In the genomic region with DNA sequence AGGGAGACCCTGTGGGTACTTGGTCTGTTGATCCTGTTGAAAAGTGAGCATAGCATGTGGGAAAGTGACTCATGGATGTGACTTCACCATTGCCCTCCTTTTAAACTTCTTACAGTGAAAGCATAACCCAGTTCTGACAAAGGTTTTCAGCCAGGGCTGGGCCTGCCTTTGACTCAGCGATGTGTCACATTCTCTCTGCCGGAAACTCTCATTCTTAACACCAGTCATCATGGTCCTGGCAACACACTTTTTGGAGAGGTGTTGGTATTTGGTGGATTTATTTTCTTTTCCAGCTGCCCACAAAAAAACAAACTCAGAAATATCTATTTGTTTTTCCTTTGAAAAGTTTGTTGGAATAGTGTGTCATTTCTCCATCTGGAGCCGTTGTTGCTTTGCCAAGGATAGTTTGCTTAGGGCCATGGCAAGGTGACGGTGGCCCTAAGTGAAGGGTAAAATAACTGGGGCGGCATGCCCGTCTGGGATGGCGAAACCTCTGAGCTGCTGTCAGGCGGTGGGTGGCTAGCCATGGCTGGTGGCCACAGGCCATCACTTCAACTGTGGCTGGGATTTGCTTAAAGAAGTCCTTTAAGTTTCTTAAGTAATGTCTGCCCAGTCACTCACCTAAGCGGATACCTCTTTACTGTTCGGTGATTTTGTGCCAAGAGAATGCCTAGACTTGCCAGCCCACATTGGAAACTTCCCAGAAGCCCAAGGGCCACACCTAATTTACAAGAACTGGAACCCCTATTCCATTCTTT, we compare ENCODE assay signal across 7 cellular contexts.
DNase-seq lines count a peak whose midpoint lies in the region; ATAC-seq and TF ChIP-seq lines count a peak whose summit lies in the region.

No MANE protein-coding gene starts in this region.

- H3K27ac ChIP-seq in PC-3 (ENCODE audit: low read length) (peak overlapping the region; percentile 98), esophagus (ENCODE audit: low read depth in 2 of 2, low read length in 1 of 2) (peak overlapping the region; percentile 92 to 99)

- H2AFZ ChIP-seq in PC-3 (ENCODE audit: low read length), result peak overlapping the region; percentile 49; the same call in 1 of the 2 replicates

- ATAC-seq in GM21786 (IDR thresholded peaks at IDR 0.05; ENCODE audit: unreplicated experiment) (peak; percentile 39), PC-3 (peak; percentile 86), HG02623 (IDR thresholded peaks at IDR 0.05; ENCODE audit: unreplicated experiment) (no peak), GM21381 (IDR thresholded peaks at IDR 0.05; ENCODE audit: unreplicated experiment) (no peak)

- H3K4me1 ChIP-seq in PC-3 (ENCODE audit: insufficient read depth, low read length), result peaks cover 62% of the 10 kb centered on the region
- peaks cover 4 to 9% of the 10 kb centered on the region in 2 donors for H3K4me1 ChIP-seq in esophagus (ENCODE audit: control insufficient read depth in 2 of 2, insufficient read depth in 2 of 2, low read length in 1 of 2)

- H3F3A ChIP-seq in PC-3 (ENCODE audit: low read length, unreplicated experiment), result peaks cover 8% of the 10 kb centered on the region

- H3K4me3 ChIP-seq in PC-3 (ENCODE audit: low read length) (peak overlapping the region; percentile 19; the same call in 1 of the 2 replicates), esophagus (ENCODE audit: low read depth in 1 of 2, low read length in 2 of 2) (no peak overlapping the region)

- TSS peak; percentile 67 for BruUV-seq in PC-3 (replicated peaks; lab: Mats Ljungman, UMichigan)

- H3K36me3 ChIP-seq in PC-3 (ENCODE audit: low read depth, low read length) (no peaks in the 10 kb centered on the region), esophagus (ENCODE audit: control insufficient read depth in 2 of 2, insufficient read depth in 2 of 2, low read length in 1 of 2) (no peaks in the 10 kb centered on the region)

- H4K20me1 ChIP-seq in PC-3 (ENCODE audit: low read length), result no peaks in the 10 kb centered on the region

- H3K27me3 ChIP-seq in PC-3 (ENCODE audit: low read length), result no peaks in the 10 kb centered on the region
- H3K27me3 ChIP-seq in esophagus (ENCODE audit: control insufficient read depth in 1 of 2, insufficient read depth in 2 of 2, low read length in 2 of 2), result no peaks in the 10 kb centered on the region

- intact Hi-C loops in PC-3 (cut with micrococcal nuclease), result loop anchor here (1.0 to 5.0 kb wide), 5 partner anchors 35 to 205 kb away; no protein-coding TSS in a partner anchor

- POLR2A ChIA-PET in PC-3 (lab: Charles Lee; ENCODE audit: unreplicated experiment), result interaction anchor here (0.6 kb wide), 1 partner anchor 234 kb away, joined by 4 read pairs; no protein-coding TSS in a partner anchor

- WGBS in esophagus, 2 donors, result 43 to 60% methylated on average over 10 of the region's 10 CpGs

- peak; percentile 99 for DNase-seq in PC-3
- DNase-seq in pulmonary artery endothelial cell (ENCODE audit: low read depth, low spot score), result peak; percentile 91
- no peak for DNase-seq in NCI-H187 (lab: John Stamatoyannopoulos, UW)

- TF ChIP-seq CTCF in PC-3 (conservative IDR thresholded peaks at IDR 0.05; ENCODE audit: low read depth, low read length), result no peak

- peak overlapping the region; percentile 66 for H3K4me2 ChIP-seq in PC-3 (ENCODE audit: low read length)

- H3K9me3 ChIP-seq in PC-3 (ENCODE audit: low read length) (no peaks in the 10 kb centered on the region), esophagus (ENCODE audit: control insufficient read depth in 2 of 2, insufficient read depth in 1 of 2, low read depth in 1 of 2, low read length in 1 of 2) (no peaks in the 10 kb centered on the region)

- CTCF ChIA-PET in PC-3 (lab: Charles Lee), result interaction anchor here (0.6 kb wide), 1 partner anchor 326 kb away, joined by 5 read pairs; no protein-coding TSS in a partner anchor

- H3K9ac ChIP-seq in PC-3 (ENCODE audit: low read length), result peak overlapping the region; percentile 77

- no peaks in the 10 kb centered on the region for H3K79me2 ChIP-seq in PC-3 (ENCODE audit: low read length)

- H3K9me2 ChIP-seq in PC-3 (replicated peaks; ENCODE audit: low read length), result no peaks in the 10 kb centered on the region

Comparison
In these comparisons a context has a peak if more than half of its experiments do, and no peak if none do; other contexts are left out.
1. ATAC-seq: peak in GM21786 (single experiment) and PC-3 (single experiment); none in HG02623 (single experiment) and GM21381 (single experiment).
2. DNase-seq: peak in PC-3 (single experiment) and pulmonary artery endothelial cell (single experiment); none in NCI-H187 (0 of 2).